In the genomic region with DNA sequence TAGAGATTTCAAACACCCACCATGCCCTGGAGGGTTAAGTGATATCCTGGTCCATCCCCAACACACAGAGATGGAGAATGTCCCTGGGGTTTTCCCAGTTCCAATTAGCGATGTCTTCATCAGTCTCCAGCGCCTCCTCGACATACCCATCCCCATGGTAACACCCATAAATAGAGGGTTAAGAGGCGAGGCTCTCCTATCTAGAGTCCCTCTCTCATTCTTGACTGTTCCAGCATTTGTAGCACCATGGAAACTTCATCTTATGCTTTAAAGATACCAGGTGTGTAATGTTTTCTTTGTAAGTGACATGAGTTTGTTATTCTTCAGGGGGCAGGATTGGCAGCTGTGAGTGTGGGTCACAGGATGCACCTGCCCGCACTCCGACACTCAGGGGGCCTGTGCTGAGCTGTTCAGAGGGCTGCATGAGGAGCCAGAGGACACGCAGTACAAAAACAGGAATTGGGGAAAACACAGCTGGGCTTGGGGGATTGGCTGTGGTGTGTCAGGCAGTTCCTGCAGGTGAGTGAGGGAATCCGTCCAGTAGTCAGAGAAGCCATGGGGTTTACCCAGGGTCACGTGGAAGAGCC, we compare ENCODE assay signal across 1 cellular context.
TF ChIP-seq lines count a peak whose summit lies in the region.

No MANE protein-coding gene starts in this region.

TF ChIP-seq in GM23338, 12 proteins besides CTCF, POLR2A, EP300 and RAD21 (continued from another document):
- TF ChIP-seq, protein P1, sequence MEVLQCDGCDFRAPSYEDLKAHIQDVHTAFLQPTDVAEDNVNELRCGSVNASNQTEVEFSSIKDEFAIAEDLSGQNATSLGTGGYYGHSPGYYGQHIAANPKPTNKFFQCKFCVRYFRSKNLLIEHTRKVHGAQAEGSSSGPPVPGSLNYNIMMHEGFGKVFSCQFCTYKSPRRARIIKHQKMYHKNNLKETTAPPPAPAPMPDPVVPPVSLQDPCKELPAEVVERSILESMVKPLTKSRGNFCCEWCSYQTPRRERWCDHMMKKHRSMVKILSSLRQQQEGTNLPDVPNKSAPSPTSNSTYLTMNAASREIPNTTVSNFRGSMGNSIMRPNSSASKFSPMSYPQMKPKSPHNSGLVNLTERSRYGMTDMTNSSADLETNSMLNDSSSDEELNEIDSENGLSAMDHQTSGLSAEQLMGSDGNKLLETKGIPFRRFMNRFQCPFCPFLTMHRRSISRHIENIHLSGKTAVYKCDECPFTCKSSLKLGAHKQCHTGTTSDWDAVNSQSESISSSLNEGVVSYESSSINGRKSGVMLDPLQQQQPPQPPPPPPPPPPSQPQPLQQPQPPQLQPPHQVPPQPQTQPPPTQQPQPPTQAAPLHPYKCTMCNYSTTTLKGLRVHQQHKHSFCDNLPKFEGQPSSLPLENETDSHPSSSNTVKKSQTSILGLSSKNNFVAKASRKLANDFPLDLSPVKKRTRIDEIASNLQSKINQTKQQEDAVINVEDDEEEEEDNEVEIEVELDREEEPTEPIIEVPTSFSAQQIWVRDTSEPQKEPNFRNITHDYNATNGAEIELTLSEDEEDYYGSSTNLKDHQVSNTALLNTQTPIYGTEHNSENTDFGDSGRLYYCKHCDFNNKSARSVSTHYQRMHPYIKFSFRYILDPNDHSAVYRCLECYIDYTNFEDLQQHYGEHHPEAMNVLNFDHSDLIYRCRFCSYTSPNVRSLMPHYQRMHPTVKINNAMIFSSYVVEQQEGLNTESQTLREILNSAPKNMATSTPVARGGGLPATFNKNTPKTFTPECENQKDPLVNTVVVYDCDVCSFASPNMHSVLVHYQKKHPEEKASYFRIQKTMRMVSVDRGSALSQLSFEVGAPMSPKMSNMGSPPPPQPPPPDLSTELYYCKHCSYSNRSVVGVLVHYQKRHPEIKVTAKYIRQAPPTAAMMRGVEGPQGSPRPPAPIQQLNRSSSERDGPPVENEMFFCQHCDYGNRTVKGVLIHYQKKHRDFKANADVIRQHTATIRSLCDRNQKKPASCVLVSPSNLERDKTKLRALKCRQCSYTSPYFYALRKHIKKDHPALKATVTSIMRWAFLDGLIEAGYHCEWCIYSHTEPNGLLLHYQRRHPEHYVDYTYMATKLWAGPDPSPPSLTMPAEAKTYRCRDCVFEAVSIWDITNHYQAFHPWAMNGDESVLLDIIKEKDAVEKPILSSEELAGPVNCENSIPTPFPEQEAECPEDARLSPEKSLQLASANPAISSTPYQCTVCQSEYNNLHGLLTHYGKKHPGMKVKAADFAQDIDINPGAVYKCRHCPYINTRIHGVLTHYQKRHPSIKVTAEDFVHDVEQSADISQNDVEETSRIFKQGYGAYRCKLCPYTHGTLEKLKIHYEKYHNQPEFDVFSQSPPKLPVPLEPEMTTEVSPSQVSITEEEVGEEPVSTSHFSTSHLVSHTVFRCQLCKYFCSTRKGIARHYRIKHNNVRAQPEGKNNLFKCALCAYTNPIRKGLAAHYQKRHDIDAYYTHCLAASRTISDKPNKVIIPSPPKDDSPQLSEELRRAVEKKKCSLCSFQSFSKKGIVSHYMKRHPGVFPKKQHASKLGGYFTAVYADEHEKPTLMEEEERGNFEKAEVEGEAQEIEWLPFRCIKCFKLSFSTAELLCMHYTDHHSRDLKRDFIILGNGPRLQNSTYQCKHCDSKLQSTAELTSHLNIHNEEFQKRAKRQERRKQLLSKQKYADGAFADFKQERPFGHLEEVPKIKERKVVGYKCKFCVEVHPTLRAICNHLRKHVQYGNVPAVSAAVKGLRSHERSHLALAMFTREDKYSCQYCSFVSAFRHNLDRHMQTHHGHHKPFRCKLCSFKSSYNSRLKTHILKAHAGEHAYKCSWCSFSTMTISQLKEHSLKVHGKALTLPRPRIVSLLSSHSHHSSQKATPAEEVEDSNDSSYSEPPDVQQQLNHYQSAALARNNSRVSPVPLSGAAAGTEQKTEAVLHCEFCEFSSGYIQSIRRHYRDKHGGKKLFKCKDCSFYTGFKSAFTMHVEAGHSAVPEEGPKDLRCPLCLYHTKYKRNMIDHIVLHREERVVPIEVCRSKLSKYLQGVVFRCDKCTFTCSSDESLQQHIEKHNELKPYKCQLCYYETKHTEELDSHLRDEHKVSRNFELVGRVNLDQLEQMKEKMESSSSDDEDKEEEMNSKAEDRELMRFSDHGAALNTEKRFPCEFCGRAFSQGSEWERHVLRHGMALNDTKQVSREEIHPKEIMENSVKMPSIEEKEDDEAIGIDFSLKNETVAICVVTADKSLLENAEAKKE (CRISPR knock-in tag; IDR thresholded peaks at IDR 0.05) = no peak
